Comparison of ENCODE assay signal across 14 cellular contexts in genomic region chr17:48161127-48161905, GRCh38. TPM values are rescaled to one million over a fixed set of nuclear protein-coding genes. Genes with fewer than 3 reads are reported as not detected.
DNase-seq lines count a peak whose midpoint lies in the region; ATAC-seq, FAIRE-seq and TF ChIP-seq lines count a peak whose summit lies in the region.
"Had no signal": no experiment of that assay in that cellular context is flagged by ENCODE, and none has a peak within 500 bp of the region (broad histone marks: within the 10 kb centered on the region; RNA-seq: fewer than 3 reads in every experiment).

No MANE protein-coding gene starts in this region.

- peaks cover 52 to 57% of the 10 kb centered on the region in 2 experiments for H3K4me1 Mint-ChIP-seq in H9

- H3T11ph ChIP-seq in H9 (ENCODE audit: low read length): no peak overlapping the region

- H3K4ac ChIP-seq in H9 (ENCODE audit: low read depth, low read length) (no peak overlapping the region), trophoblast cell (ENCODE audit: low read depth, low read length) (no peak overlapping the region)

- H3K18ac ChIP-seq in H9 (ENCODE audit: insufficient read length, low read depth, low read length) (no peak overlapping the region), trophoblast cell (ENCODE audit: low read length) (no peak overlapping the region)

- peak overlapping the region in 2 of 3 experiments; percentile 16 to 89; a peak in 2 of 7 replicates for H3K27ac Mint-ChIP-seq in H9
- H3K27ac Mint-ChIP-seq: HFFc6 had no signal

- TF ChIP-seq CTCF in H9 (conservative IDR thresholded peaks at IDR 0.05) (no peak), D721Med (IDR thresholded peaks at IDR 0.05; ENCODE audit: insufficient read depth, missing control alignments) (no peak)

- H4K20me1 ChIP-seq in H9 (ENCODE audit: control insufficient read depth, insufficient read depth, insufficient read length): no peaks in the 10 kb centered on the region
- H4K20me1 ChIP-seq: BLaER1 treated with 17β-estradiol and CSF1 and Interleukin-3, amounts not matched to agents 10 nM and 100 nM had no signal

- no CpG with 5 or more reads among the region's 4 CpGs for WGBS in H9 (ENCODE audit: extremely low coverage, insufficient read length, low lambda C conversion rate)
- 33 to 74% (median 51%) methylated on average over 4 of the region's 4 CpGs for WGBS in small intestine, 3 donors
- WGBS in trophoblast cell (ENCODE audit: extremely low coverage, insufficient coverage, insufficient read length): no CpG with 5 or more reads among the region's 4 CpGs

- no peaks in the 10 kb centered on the region for H3K79me2 ChIP-seq in H9 (ENCODE audit: insufficient read depth, low read length)
- H3K79me2 ChIP-seq in trophoblast cell (ENCODE audit: control insufficient read depth, insufficient read depth, low read length, poor library complexity): no peaks in the 10 kb centered on the region

- no peak overlapping the region for H4K12ac ChIP-seq in trophoblast cell (ENCODE audit: low read depth, low read length)

- no peaks in the 10 kb centered on the region for H3K23me2 ChIP-seq in H9 (ENCODE audit: insufficient read length, low read depth, low read length, poor library complexity, severe bottlenecking)

- no peak overlapping the region for H2BK5ac ChIP-seq in H9 (ENCODE audit: insufficient read length, low read length)
- no peak overlapping the region for H2BK5ac ChIP-seq in trophoblast cell (ENCODE audit: low read depth, low read length, poor library complexity)

- H3K36me3 ChIP-seq in iPS-20b (ENCODE audit: insufficient read depth, low read depth, low read length) (no peaks in the 10 kb centered on the region), small intestine (ENCODE audit: control insufficient read depth in 2 of 2, insufficient read depth in 2 of 2, low read length in 2 of 2) (no peaks in the 10 kb centered on the region), trophoblast cell (ENCODE audit: control insufficient read depth in 1 of 2, insufficient read depth in 2 of 2, low read length in 2 of 2) (no peaks in the 10 kb centered on the region)
- H3K36me3 ChIP-seq: BLaER1 treated with 17β-estradiol and CSF1 and Interleukin-3, amounts not matched to agents 10 nM and 100 nM had no signal

- H3K9me3 Mint-ChIP-seq in H9: peaks cover 2% of the 10 kb centered on the region in 2 experiments; a peak in 2 of 5 replicates
- H3K9me3 Mint-ChIP-seq: HFFc6 had no signal

- peaks cover 25% of the 10 kb centered on the region for H3K27me3 Mint-ChIP-seq in H9 (ENCODE audit: low read depth)

- no peak overlapping the region for H2BK20ac ChIP-seq in H9 (ENCODE audit: low read depth, low read length, poor library complexity, severe bottlenecking)

- no peak for DNase-seq in H9
- DNase-seq in NCI-H69 (lab: John Stamatoyannopoulos, UW): peak; percentile 19
- DNase-seq in small intestine: peak; percentile 86
- DNase-seq in D721Med (ENCODE audit: insufficient read length, low spot score): no peak
- no peak for DNase-seq in trophoblast cell
- DNase-seq: HFFc6, IMR-90, NCI-H1694, PC-3 had no signal

- no peak overlapping the region for H2BK12ac ChIP-seq in H9 (ENCODE audit: insufficient read length, low read depth, low read length)
- no peak overlapping the region for H2BK12ac ChIP-seq in trophoblast cell (ENCODE audit: low read length)

- no peak for ATAC-seq in HG02840 (IDR thresholded peaks at IDR 0.05; ENCODE audit: low FRiP score, unreplicated experiment)
- ATAC-seq: PC-3 had no signal

- peak overlapping the region; percentile 46 for H3K4me2 ChIP-seq in H9 (ENCODE audit: insufficient read depth, insufficient read length, low read length)
- no peak overlapping the region for H3K4me2 ChIP-seq in trophoblast cell (ENCODE audit: low read length)
- H3K4me2 ChIP-seq: BLaER1 treated with 17β-estradiol and CSF1 and Interleukin-3, amounts not matched to agents 10 nM and 100 nM had no signal

- H2AK5ac ChIP-seq in H9 (ENCODE audit: insufficient read length, low read length) (no peak overlapping the region), trophoblast cell (ENCODE audit: low read length) (no peak overlapping the region)

- peak overlapping the region in 1 of 2 experiments; percentile 24; a peak in 1 of 5 replicates for H3K4me3 Mint-ChIP-seq in H9
- H3K4me3 Mint-ChIP-seq: HFFc6 had no signal

- H3K23ac ChIP-seq in H9 (ENCODE audit: insufficient read length, low read depth, low read length): no peak overlapping the region
- no peak overlapping the region for H3K23ac ChIP-seq in trophoblast cell (ENCODE audit: low read length)

- no peak overlapping the region for H4K91ac ChIP-seq in H9 (ENCODE audit: insufficient read length, low read depth, low read length)
- H4K91ac ChIP-seq in trophoblast cell (ENCODE audit: low read depth, low read length): no peak overlapping the region

- H4K8ac ChIP-seq in H9 (replicated peaks; ENCODE audit: insufficient read length, low read depth, low read length): no peak overlapping the region
- no peak overlapping the region for H4K8ac ChIP-seq in trophoblast cell (ENCODE audit: low read depth, low read length)

- H2AFZ ChIP-seq in H9 (ENCODE audit: low read length) (no peak overlapping the region), trophoblast cell (ENCODE audit: insufficient read depth, low read length, poor library complexity) (no peak overlapping the region)

- H3K27ac ChIP-seq in H9 (ENCODE audit: insufficient read length, low read depth, low read length) (no peak overlapping the region), iPS-20b (ENCODE audit: low read length) (no peak overlapping the region), small intestine (ENCODE audit: low read depth in 1 of 2, low read length in 1 of 2) (no peak overlapping the region), trophoblast cell (ENCODE audit: low read depth, low read length) (no peak overlapping the region)
- H3K27ac ChIP-seq: BLaER1 treated with 17β-estradiol and CSF1 and Interleukin-3, amounts not matched to agents 10 nM and 100 nM had no signal

- H3K27me3 ChIP-seq in H9 (ENCODE audit: insufficient read depth, low read length): peaks cover 5% of the 10 kb centered on the region
- peaks cover 73% of the 10 kb centered on the region; the same call in 1 of the 2 replicates for H3K27me3 ChIP-seq in iPS-20b (ENCODE audit: insufficient read depth, low read length)
- no peaks in the 10 kb centered on the region for H3K27me3 ChIP-seq in small intestine (ENCODE audit: control insufficient read depth in 2 of 2, insufficient read depth in 2 of 2, low read length in 2 of 2)
- H3K27me3 ChIP-seq in trophoblast cell (ENCODE audit: insufficient read depth, low read length): no peaks in the 10 kb centered on the region

- H3K4me1 ChIP-seq in H9 (ENCODE audit: insufficient read depth, low read length) (peaks cover 12% of the 10 kb centered on the region), iPS-20b (ENCODE audit: insufficient read depth, low read length) (peaks cover 31% of the 10 kb centered on the region), small intestine (ENCODE audit: control insufficient read depth in 2 of 2, insufficient read depth in 1 of 2, low read depth in 1 of 2, low read length in 1 of 2) (peaks cover 2 to 16% of the 10 kb centered on the region in 2 donors), trophoblast cell (ENCODE audit: control insufficient read depth in 1 of 2, insufficient read depth in 2 of 2, low read length in 2 of 2) (no peaks in the 10 kb centered on the region)

- H3K4me3 ChIP-seq in iPS-20b (ENCODE audit: low read length) (peak overlapping the region; percentile 49; the same call in 1 of the 2 replicates), small intestine (ENCODE audit: low read depth in 1 of 2, low read length in 2 of 2) (no peak overlapping the region), trophoblast cell (ENCODE audit: low read depth, low read length) (no peak overlapping the region)
- H3K4me3 ChIP-seq: BLaER1 treated with 17β-estradiol and CSF1 and Interleukin-3, amounts not matched to agents 10 nM and 100 nM had no signal

- no peak overlapping the region for H3K56ac ChIP-seq in H9 (ENCODE audit: insufficient read length, low read depth, low read length)

- no peak for FAIRE-seq in small intestine (lab: Jason Lieb, UNC)
- no peak for FAIRE-seq in D721Med (lab: Jason Lieb, UNC)
- FAIRE-seq: GM12891, GM19239 had no signal

- no peaks in the 10 kb centered on the region; a peak in 1 of 7 replicates for H3K36me3 Mint-ChIP-seq in H9 (ENCODE audit: insufficient read depth in 1 of 3, low read depth in 3 of 3)

- H3K9ac ChIP-seq in H9 (ENCODE audit: extremely low read depth, insufficient read length, low read length) (no peak overlapping the region), iPS-20b (ENCODE audit: low read depth, low read length) (0 out of 2 replicates have a peak overlapping the region, but pooled peaks have one; percentile 1), trophoblast cell (ENCODE audit: low read length) (no peak overlapping the region)
- H3K9ac ChIP-seq: BLaER1 treated with 17β-estradiol and CSF1 and Interleukin-3, amounts not matched to agents 10 nM and 100 nM had no signal

- H2BK120ac ChIP-seq in H9 (ENCODE audit: low read depth, low read length, poor library complexity, severe bottlenecking): no peak overlapping the region
- no peak overlapping the region for H2BK120ac ChIP-seq in trophoblast cell (ENCODE audit: insufficient read depth, low read length, poor library complexity)

- H3K79me1 ChIP-seq in H9 (ENCODE audit: insufficient read depth, low read depth, low read length, poor library complexity, severe bottlenecking) (no peaks in the 10 kb centered on the region), trophoblast cell (ENCODE audit: low read length) (no peaks in the 10 kb centered on the region)

- H2BK15ac ChIP-seq in H9 (ENCODE audit: low read depth, low read length): no peak overlapping the region

- H3K14ac ChIP-seq in H9 (ENCODE audit: insufficient read depth, low read length) (no peak overlapping the region), trophoblast cell (ENCODE audit: low read length) (no peak overlapping the region)

- H4K5ac ChIP-seq in H9 (ENCODE audit: insufficient read length, low read depth, low read length): no peak overlapping the region

- H3K9me3 ChIP-seq in H9 (ENCODE audit: control insufficient read depth, low read depth, low read length) (no peaks in the 10 kb centered on the region), iPS-20b (ENCODE audit: insufficient read depth, low read depth, low read length) (no peaks in the 10 kb centered on the region), small intestine (ENCODE audit: control insufficient read depth, low read depth) (no peaks in the 10 kb centered on the region), trophoblast cell (ENCODE audit: insufficient read depth, low read depth, low read length) (no peaks in the 10 kb centered on the region)
- H3K9me3 ChIP-seq: BLaER1 treated with 17β-estradiol and CSF1 and Interleukin-3, amounts not matched to agents 10 nM and 100 nM had no signal

RNA-seq across cellular contexts. Expression of gene SNX11, which starts 53.8 kb away (rescaled TPM):
- 20.0 and 21.7 TPM in 2 replicates for total RNA-seq in H9 (2021)
- 10 to 100 TPM; 11.4 to 16.3 (median 13.8) TPM for polyA plus RNA-seq in small intestine
- 8.8 and 9.5 TPM in 2 replicates for polyA plus RNA-seq in trophoblast cell (2013)

Comparison
In these comparisons a context has a peak if more than half of its experiments do, and no peak if none do; other contexts are left out.
1. DNase-seq: peak in NCI-H69 (single experiment) and small intestine (single experiment); none in H9 (single experiment), D721Med (single experiment) and trophoblast cell (0 of 2).